Comparison of ENCODE assay signal across 9 cellular contexts in the genomic region with DNA sequence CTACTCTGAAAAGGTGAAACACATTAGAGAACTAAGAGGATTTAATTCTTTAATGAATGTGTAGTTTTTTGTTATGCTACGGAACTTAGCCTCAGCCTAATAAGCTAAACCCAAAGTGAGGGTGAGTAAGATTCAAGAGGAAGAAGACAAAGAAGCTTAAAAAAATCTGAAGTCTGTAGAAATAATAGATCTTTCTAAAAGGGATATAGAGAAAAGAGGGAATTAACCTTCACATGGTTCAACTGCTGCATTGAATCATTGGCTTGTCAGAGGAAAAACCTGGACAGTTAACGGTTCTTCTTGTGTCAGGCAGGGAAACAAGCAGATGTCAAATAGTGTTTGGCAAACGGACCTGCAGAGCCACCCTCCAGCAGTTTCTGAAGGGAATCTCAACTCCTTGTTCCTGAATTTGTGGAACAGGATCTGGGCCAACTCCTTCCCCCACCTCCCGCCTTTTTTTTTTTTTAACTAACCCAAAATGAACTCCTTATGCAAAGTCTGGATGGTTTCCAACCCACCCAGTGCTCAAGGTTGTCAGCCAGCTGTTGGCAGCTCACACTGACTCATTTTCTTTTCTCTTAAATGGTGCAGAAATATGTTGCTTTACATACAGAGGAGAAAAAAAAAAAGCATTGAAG.
DNase-seq lines count a peak whose midpoint lies in the region; ATAC-seq and TF ChIP-seq lines count a peak whose summit lies in the region.
"Had no signal": no experiment of that assay in that cellular context is flagged by ENCODE, and none has a peak within 500 bp of the region (broad histone marks: within the 10 kb centered on the region; RNA-seq: fewer than 3 reads in every experiment).

No MANE protein-coding gene starts in this region.

- no peak for TF ChIP-seq POLR2A in suprapubic skin (IDR thresholded peaks at IDR 0.05)

- H3K9me3 ChIP-seq in cardiac muscle cell (ENCODE audit: low read depth) (no peaks in the 10 kb centered on the region), suprapubic skin (no peaks in the 10 kb centered on the region)
- H3K9me3 ChIP-seq: A549 had no signal

- ATAC-seq in HG03280 (IDR thresholded peaks at IDR 0.05; ENCODE audit: unreplicated experiment) = no peak
- ATAC-seq: A549 had no signal

- peak overlapping the region; percentile 10 for H3K27ac ChIP-seq in cardiac muscle cell
- peak overlapping the region; percentile 61 for H3K27ac ChIP-seq in suprapubic skin
- H3K27ac ChIP-seq: A549 had no signal

- TF ChIP-seq CTCF in cardiac muscle cell (IDR thresholded peaks at IDR 0.05; ENCODE audit: low read depth, low read length) = no peak
- TF ChIP-seq CTCF in suprapubic skin (IDR thresholded peaks at IDR 0.05) = no peak

- no peaks in the 10 kb centered on the region for H3K36me3 ChIP-seq in cardiac muscle cell
- no peaks in the 10 kb centered on the region for H3K36me3 ChIP-seq in suprapubic skin

- H3K27me3 ChIP-seq in cardiac muscle cell = no peaks in the 10 kb centered on the region
- no peaks in the 10 kb centered on the region for H3K27me3 ChIP-seq in suprapubic skin

- WGBS in suprapubic skin = 4% methylated on average over 4 of the region's 4 CpGs

- H3K4me1 ChIP-seq in cardiac muscle cell (ENCODE audit: low read depth) = peaks cover 24% of the 10 kb centered on the region
- H3K4me1 ChIP-seq in suprapubic skin = peaks cover 18% of the 10 kb centered on the region
- H3K4me1 ChIP-seq: A549 had no signal

- DNase-seq in NCI-H2081 (lab: John Stamatoyannopoulos, UW) (peak; percentile 25 to 33), NCI-H2081 treated with DMSO at 0.1 percent for 48 hours (lab: John Stamatoyannopoulos, UW) (no peak), RPMI7951 (ENCODE audit: low read depth) (peak; percentile 96), cardiac muscle cell (ENCODE audit: low read depth in 1 of 2, low spot score in 1 of 2) (peak in 1 of 2 donors; percentile 96), suprapubic skin (ENCODE audit: low spot score in 2 of 2) (no peak)
- no peak for DNase-seq in activated naive CD4-positive, alpha-beta T cell (lab: John Stamatoyannopoulos, UW)
- no peak for DNase-seq in central memory CD4-positive, alpha-beta T cell

- TF ChIP-seq EP300 in suprapubic skin (IDR thresholded peaks at IDR 0.05) = no peak

- H3K4me3 ChIP-seq in cardiac muscle cell (no peak overlapping the region), suprapubic skin (no peak overlapping the region)
- H3K4me3 ChIP-seq: A549 had no signal

Comparison
In these comparisons a context has a peak if more than half of its experiments do, and no peak if none do; other contexts are left out.
1. DNase-seq: peak in NCI-H2081 (2 of 2) and RPMI7951 (single experiment); none in NCI-H2081 treated with DMSO at 0.1 percent for 48 hours (single experiment), suprapubic skin (0 of 2), activated naive CD4-positive, alpha-beta T cell (0 of 4) and central memory CD4-positive, alpha-beta T cell (single experiment).